20 cellular contexts compared by ENCODE assay signal in the genomic region with DNA sequence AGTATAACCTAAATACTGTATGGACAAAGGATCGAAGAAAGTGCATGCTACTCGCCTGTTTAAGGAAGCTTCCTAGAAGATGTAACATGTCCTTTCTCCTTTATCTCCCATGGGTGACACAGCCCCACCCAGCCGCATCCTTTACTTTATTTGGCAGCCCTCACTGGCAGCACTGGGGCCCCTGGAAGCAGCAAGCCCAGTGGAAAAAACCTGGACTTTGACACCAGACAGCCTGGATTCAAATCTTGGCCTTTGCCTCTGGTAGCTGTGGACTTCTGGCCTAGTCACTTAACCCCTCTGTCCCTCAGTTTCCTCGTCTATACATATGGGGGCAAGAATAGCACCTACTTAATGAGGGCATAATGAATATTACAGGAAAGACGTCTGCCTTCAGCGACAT.
DNase-seq lines count a peak whose midpoint lies in the region; ATAC-seq, FAIRE-seq and TF ChIP-seq lines count a peak whose summit lies in the region.
"Had no signal": no experiment of that assay in that cellular context is flagged by ENCODE, and none has a peak within 500 bp of the region (broad histone marks: within the 10 kb centered on the region; RNA-seq: fewer than 3 reads in every experiment).

No MANE protein-coding gene starts in this region.

- H3K4me2 ChIP-seq in HepG2 (ENCODE audit: low read depth, low read length) = 0 out of 2 replicates have a peak overlapping the region, but pooled peaks have one; percentile 4

- DNase-seq in activated naive CD8-positive, alpha-beta T cell treated with anti-CD3 and anti-CD28 coated beads, Interleukin-2, amount 10 ng/mL, durations not matched to agents 7 days and 5 days = peak; percentile 4
- DNase-seq in activated naive CD8-positive, alpha-beta T cell treated with anti-CD3 and anti-CD28 coated beads for 36 hours = no peak
- DNase-seq in Panc1 (ENCODE audit: low read depth, low spot score) (no peak), HepG2 (ENCODE audit: low spot score) (no peak), suprapubic skin (ENCODE audit: low spot score in 2 of 2) (peak; percentile 26 to 38), GM10248 (ENCODE audit: extremely low spot score) (no peak), D721Med (ENCODE audit: insufficient read length, low spot score) (no peak)
- DNase-seq: activated CD8-positive, alpha-beta T cell treated with anti-CD3 and anti-CD28 coated beads, Interleukin-2, amount 10 ng/mL, durations not matched to agents 7 days and 5 days; brain microvascular endothelial cell; cortex of kidney; KBM-7; naive thymus-derived CD8-positive, alpha-beta T cell; NCI-H146; NCI-H526 had no signal

- H3K4me1 Mint-ChIP-seq in activated naive CD8-positive, alpha-beta T cell treated with anti-CD3 and anti-CD28 coated beads, Interleukin-2, amount 10 ng/mL, durations not matched to agents 7 days and 5 days = no peaks in the 10 kb centered on the region
- H3K4me1 Mint-ChIP-seq in activated naive CD8-positive, alpha-beta T cell treated with anti-CD3 and anti-CD28 coated beads for 36 hours = no peaks in the 10 kb centered on the region
- H3K4me1 Mint-ChIP-seq: activated B cell treated with CpG ODN at 0.5 μM for 24 hours, CD14-positive monocyte, mesothelial cell of epicardium had no signal

- no peaks in the 10 kb centered on the region for H4K20me1 ChIP-seq in HepG2 (ENCODE audit: insufficient read depth, low read length)

- POLR2A ChIA-PET in activated naive CD8-positive, alpha-beta T cell treated with anti-CD3 and anti-CD28 coated beads, Interleukin-2, amount 10 ng/mL, durations not matched to agents 7 days and 5 days (lab: Charles Lee) = no interaction called here
- POLR2A ChIA-PET in Panc1 (lab: Charles Lee) = no interaction called here
- POLR2A ChIA-PET in HepG2 (lab: Yijun Ruan, JAX) = no interaction called here
- POLR2A ChIA-PET in GM10248 (lab: Yijun Ruan, JAX) = no interaction called here

- no peak overlapping the region for H3K4me3 Mint-ChIP-seq in activated naive CD8-positive, alpha-beta T cell treated with anti-CD3 and anti-CD28 coated beads, Interleukin-2, amount 10 ng/mL, durations not matched to agents 7 days and 5 days
- H3K4me3 Mint-ChIP-seq in activated naive CD8-positive, alpha-beta T cell treated with anti-CD3 and anti-CD28 coated beads for 36 hours = no peak overlapping the region
- H3K4me3 Mint-ChIP-seq: activated B cell treated with CpG ODN at 0.5 μM for 24 hours; activated CD8-positive, alpha-beta T cell treated with anti-CD3 and anti-CD28 coated beads, Interleukin-2, amount 10 ng/mL, durations not matched to agents 7 days and 5 days; CD14-positive monocyte; mesothelial cell of epicardium; naive thymus-derived CD8-positive, alpha-beta T cell had no signal

- WGBS in HepG2 (ENCODE audit: low lambda C conversion rate) = 54% methylated on average over 6 of the region's 6 CpGs
- WGBS in suprapubic skin = 87% methylated on average over 6 of the region's 6 CpGs

- H3K27ac ChIP-seq in Panc1 (ENCODE audit: low read length) (peak overlapping the region; percentile 83), HepG2 (ENCODE audit: extremely low read length, insufficient read depth, low read length) (no peak overlapping the region), suprapubic skin (no peak overlapping the region)
- H3K27ac ChIP-seq: brain microvascular endothelial cell had no signal

- BruUV-seq in Panc1 (replicated peaks; lab: Mats Ljungman, UMichigan) = no TSS peak
- BruUV-seq in HepG2 (replicated peaks; lab: Mats Ljungman, UMichigan) = no TSS peak

- H3K36me3 ChIP-seq in Panc1 (ENCODE audit: control insufficient read depth, insufficient read depth, low read length) = no peaks in the 10 kb centered on the region
- H3K36me3 ChIP-seq in HepG2 (replicated peaks in 1 of 2; ENCODE audit: control insufficient read depth in 1 of 2, insufficient read depth in 2 of 2, low read length in 2 of 2) = no peaks in the 10 kb centered on the region
- no peaks in the 10 kb centered on the region for H3K36me3 ChIP-seq in suprapubic skin
- H3K36me3 ChIP-seq: brain microvascular endothelial cell had no signal

- in situ Hi-C loops in Panc1 (cut with HindIII; ENCODE audit: low pct_unique_long_range_greater_than_20kb, low sequenced_read_pairs) = no loop called here
- in situ Hi-C loops in HepG2 (cut with HindIII; ENCODE audit: extremely low pct_ligation_motif_present, low pct_unique_long_range_greater_than_20kb) = no loop called here

- H3K9me3 Mint-ChIP-seq in activated naive CD8-positive, alpha-beta T cell treated with anti-CD3 and anti-CD28 coated beads, Interleukin-2, amount 10 ng/mL, durations not matched to agents 7 days and 5 days = peaks cover 2% of the 10 kb centered on the region
- H3K9me3 Mint-ChIP-seq in activated naive CD8-positive, alpha-beta T cell treated with anti-CD3 and anti-CD28 coated beads for 36 hours = peaks cover 4% of the 10 kb centered on the region

- CTCF ChIA-PET in Panc1 (lab: Charles Lee) = no interaction called here
- CTCF ChIA-PET in HepG2 (lab: Yijun Ruan, JAX; ENCODE audit: low intra/inter-chr PET ratio, low total read pairs) = no interaction called here
- CTCF ChIA-PET in GM10248 (lab: Yijun Ruan, JAX) = interaction anchor here (1.2 to 1.3 kb wide), 2 partner anchors 13 to 256 kb away, joined by 3 read pairs; no protein-coding TSS in a partner anchor

- H3K9ac ChIP-seq in HepG2 (ENCODE audit: insufficient read depth, low read depth, low read length) = no peak overlapping the region

- no peaks in the 10 kb centered on the region for H3K36me3 Mint-ChIP-seq in activated naive CD8-positive, alpha-beta T cell treated with anti-CD3 and anti-CD28 coated beads, Interleukin-2, amount 10 ng/mL, durations not matched to agents 7 days and 5 days
- no peaks in the 10 kb centered on the region for H3K36me3 Mint-ChIP-seq in activated naive CD8-positive, alpha-beta T cell treated with anti-CD3 and anti-CD28 coated beads for 36 hours
- H3K36me3 Mint-ChIP-seq: CD14-positive monocyte; mesothelial cell of epicardium; naive thymus-derived CD8-positive, alpha-beta T cell had no signal

- peaks cover 15% of the 10 kb centered on the region; the same call in 1 of the 2 replicates for H3K9me3 ChIP-seq in Panc1 (ENCODE audit: control insufficient read depth, insufficient read depth, low read depth, low read length)
- H3K9me3 ChIP-seq in HepG2 (ENCODE audit: low read length) = peaks cover 7% of the 10 kb centered on the region; the same call in 1 of the 2 replicates
- peaks cover 6% of the 10 kb centered on the region for H3K9me3 ChIP-seq in suprapubic skin

- no peak for ATAC-seq in activated naive CD8-positive, alpha-beta T cell treated with anti-CD3 and anti-CD28 coated beads, Interleukin-2, amount 10 ng/mL, durations not matched to agents 7 days and 5 days (ENCODE audit: low read depth)
- peak; percentile 77 for ATAC-seq in Panc1
- ATAC-seq in HepG2 = no peak
- ATAC-seq in HG02571 (IDR thresholded peaks at IDR 0.05; ENCODE audit: unreplicated experiment) = no peak
- ATAC-seq: activated CD8-positive, alpha-beta T cell treated with anti-CD3 and anti-CD28 coated beads, Interleukin-2, amount 10 ng/mL, durations not matched to agents 7 days and 5 days; naive thymus-derived CD8-positive, alpha-beta T cell had no signal

- no peak for FAIRE-seq in HepG2 (lab: Jason Lieb, UNC)
- no peak for FAIRE-seq in D721Med (lab: Jason Lieb, UNC)
- FAIRE-seq: GM18507, H54 had no signal

- H2AFZ ChIP-seq in HepG2 (ENCODE audit: low read length) = no peak overlapping the region

- H3K27me3 ChIP-seq in Panc1 (ENCODE audit: control insufficient read depth, insufficient read depth, low read length) (no peaks in the 10 kb centered on the region), HepG2 (ENCODE audit: control insufficient read depth in 1 of 2, insufficient read depth in 2 of 2, low read length in 2 of 2) (peaks cover 0 to 9% of the 10 kb centered on the region in 2 experiments; a peak in 1 of 5 replicates), suprapubic skin (no peaks in the 10 kb centered on the region)
- H3K27me3 ChIP-seq: brain microvascular endothelial cell had no signal

- H3K4me1 ChIP-seq in Panc1 (ENCODE audit: control insufficient read depth, insufficient read depth, low read length) (peaks cover 50% of the 10 kb centered on the region), HepG2 (ENCODE audit: insufficient read depth, low read length) (peaks cover 24% of the 10 kb centered on the region), suprapubic skin (no peaks in the 10 kb centered on the region)

- H3K4me3 ChIP-seq in Panc1 (ENCODE audit: low read depth in 2 of 2, low read length in 2 of 2) (no peak overlapping the region), HepG2 (replicated peaks in 1 of 3; ENCODE audit: insufficient read depth in 1 of 3, low read depth in 2 of 3, low read length in 3 of 3) (no peak overlapping the region), suprapubic skin (no peak overlapping the region)

- TF ChIP-seq POLR2A in HepG2 (IDR thresholded peaks at IDR 0.05; ENCODE audit: insufficient read depth in 1 of 2, low read depth in 2 of 2, low read length in 2 of 2) (no peak), suprapubic skin (IDR thresholded peaks at IDR 0.05) (no peak)

- TF ChIP-seq CTCF in Panc1 (IDR thresholded peaks at IDR 0.05) (no peak), HepG2 (CRISPR knock-in tag; IDR thresholded peaks at IDR 0.05) (no peak), suprapubic skin (IDR thresholded peaks at IDR 0.05) (no peak), GM10248 (IDR thresholded peaks at IDR 0.05; ENCODE audit: control extremely low read depth, extremely low read depth, low read depth, missing control alignments) (no peak), D721Med (IDR thresholded peaks at IDR 0.05; ENCODE audit: insufficient read depth, missing control alignments) (no peak)

- no peak for TF ChIP-seq RAD21 in HepG2 (CRISPR knock-in tag; IDR thresholded peaks at IDR 0.05)

- H3K79me2 ChIP-seq in HepG2 (ENCODE audit: insufficient read depth, low read length) = no peaks in the 10 kb centered on the region

- intact Hi-C loops in Panc1 (cut with micrococcal nuclease; ENCODE audit: unreplicated experiment) = loop anchor here (10.0 kb wide), 1 partner anchor 66 kb away; the partner anchor contains the start of gene MYEOV
- intact Hi-C loops in HepG2 (cut with micrococcal nuclease; ENCODE audit: unreplicated experiment) = no loop called here

- TF ChIP-seq EP300 in HepG2 (IDR thresholded peaks at IDR 0.05; ENCODE audit: low read depth in 2 of 2, low read length in 2 of 2) = no peak
- TF ChIP-seq EP300 in HepG2 (CRISPR knock-in tag; IDR thresholded peaks at IDR 0.05; ENCODE audit: borderline replicate concordance) = no peak
- no peak for TF ChIP-seq EP300 in suprapubic skin (IDR thresholded peaks at IDR 0.05)

- H3K27me3 Mint-ChIP-seq in activated naive CD8-positive, alpha-beta T cell treated with anti-CD3 and anti-CD28 coated beads, Interleukin-2, amount 10 ng/mL, durations not matched to agents 7 days and 5 days = peaks cover 10% of the 10 kb centered on the region
- no peaks in the 10 kb centered on the region for H3K27me3 Mint-ChIP-seq in activated naive CD8-positive, alpha-beta T cell treated with anti-CD3 and anti-CD28 coated beads for 36 hours
- H3K27me3 Mint-ChIP-seq: activated B cell treated with CpG ODN at 0.5 μM for 24 hours had no signal

- no peak overlapping the region for H3K27ac Mint-ChIP-seq in activated naive CD8-positive, alpha-beta T cell treated with anti-CD3 and anti-CD28 coated beads, Interleukin-2, amount 10 ng/mL, durations not matched to agents 7 days and 5 days
- H3K27ac Mint-ChIP-seq in activated naive CD8-positive, alpha-beta T cell treated with anti-CD3 and anti-CD28 coated beads for 36 hours = no peak overlapping the region
- H3K27ac Mint-ChIP-seq: activated B cell treated with CpG ODN at 0.5 μM for 24 hours; activated CD8-positive, alpha-beta T cell treated with anti-CD3 and anti-CD28 coated beads, Interleukin-2, amount 10 ng/mL, durations not matched to agents 7 days and 5 days; CD14-positive monocyte; mesothelial cell of epicardium; naive thymus-derived CD8-positive, alpha-beta T cell had no signal

Comparison
In these comparisons a context has a peak if more than half of its experiments do, and no peak if none do; other contexts are left out.
1. DNase-seq: peak in activated naive CD8-positive, alpha-beta T cell treated with anti-CD3 and anti-CD28 coated beads, Interleukin-2, amount 10 ng/mL, durations not matched to agents 7 days and 5 days (single experiment) and suprapubic skin (2 of 2); none in activated naive CD8-positive, alpha-beta T cell treated with anti-CD3 and anti-CD28 coated beads for 36 hours (single experiment), Panc1 (single experiment), HepG2 (single experiment), GM10248 (single experiment) and D721Med (single experiment).